Comparison of ENCODE assay signal across 8 cellular contexts in the genomic region with DNA sequence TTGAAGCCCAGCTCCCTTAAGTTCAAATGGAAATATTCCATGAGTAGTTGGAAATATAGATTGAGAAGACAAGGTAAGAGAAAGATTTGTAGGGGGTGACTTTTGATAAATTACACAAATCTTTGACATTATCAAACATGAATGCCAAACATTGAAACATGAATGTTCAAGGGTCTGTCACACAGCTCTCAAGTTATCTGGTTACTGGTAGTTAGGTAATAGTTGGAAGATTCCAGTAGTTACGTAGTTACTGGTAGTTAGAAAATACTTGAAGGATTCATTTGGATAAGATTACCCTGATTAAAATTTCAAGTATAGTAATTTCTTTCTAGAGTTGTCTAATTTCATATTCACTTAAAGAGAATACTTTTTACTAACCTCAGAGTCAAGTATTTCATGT.
"Had no signal": no experiment of that assay in that cellular context is flagged by ENCODE, and none has a peak within 500 bp of the region (broad histone marks: within the 10 kb centered on the region; RNA-seq: fewer than 3 reads in every experiment).

No MANE protein-coding gene starts in this region.

- H3K9ac ChIP-seq: GM23248 had no signal

- FAIRE-seq: HTR-8/SVneo had no signal

- H3K27ac ChIP-seq: GM23248 had no signal

- H3K9me3 ChIP-seq: HAP-1 had no signal

- H3K4me1 ChIP-seq: HAP-1 had no signal

- H3K4me3 ChIP-seq: GM23248, HAP-1 had no signal

- ATAC-seq: HCT116 had no signal

- DNase-seq: GM23248, GOT3, H7, HFFc6, IMR-90 had no signal
